In the genomic region with DNA sequence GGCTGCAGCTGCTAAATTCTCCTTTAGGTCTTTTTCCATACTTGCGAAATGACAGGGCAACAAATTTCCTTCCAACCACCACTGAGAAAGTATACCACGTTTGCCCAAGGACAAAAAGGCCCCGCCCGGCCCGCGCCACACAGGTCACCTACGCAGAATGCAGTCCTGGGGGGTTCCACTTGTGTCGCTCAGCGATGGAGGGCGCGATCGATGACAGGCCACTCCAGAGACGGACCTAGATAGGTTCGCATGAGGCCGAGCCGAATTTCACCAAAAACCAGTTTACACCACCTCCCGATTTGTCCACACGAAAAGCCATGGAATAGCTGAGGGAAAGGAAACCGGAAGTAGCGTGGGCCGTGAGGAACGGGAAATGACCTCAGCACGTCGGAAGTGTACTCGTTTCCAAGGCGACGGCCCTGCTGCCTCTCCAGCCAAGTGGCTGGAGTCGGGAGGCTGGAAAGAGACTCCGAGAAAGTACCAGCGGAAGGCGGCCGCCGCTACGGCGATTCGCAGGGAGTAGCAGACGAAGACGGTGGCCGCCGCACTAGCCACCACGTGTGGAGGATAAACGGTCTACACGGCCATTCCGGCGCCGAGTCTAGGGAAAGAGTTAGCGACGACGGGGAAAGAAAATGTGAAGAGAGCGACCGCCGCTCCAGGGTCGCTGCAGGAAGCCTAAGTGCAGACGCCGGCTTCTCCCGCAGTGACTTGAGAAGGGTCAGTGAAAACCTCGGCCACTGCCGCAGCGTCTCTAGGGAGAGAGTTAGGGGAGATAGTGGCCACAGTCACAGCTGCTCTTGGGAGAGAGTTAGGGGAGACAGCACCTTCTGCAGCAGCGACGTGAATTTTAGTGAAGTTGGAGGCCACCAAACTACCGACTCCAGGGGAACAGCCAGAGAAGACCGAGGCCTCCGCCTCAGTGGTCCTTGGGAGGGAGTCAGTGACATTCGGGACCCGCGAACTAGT, we compare ENCODE assay signal across 1 cellular context.
A peak's percentile ranks its signal among the peaks of the same experiment; 100 is the strongest.
TF ChIP-seq lines count a peak whose summit lies in the region.

Gene ANKRD42, plus strand, starts transcription at position 398 of the 969 bp plus-strand sequence. CDS start 959 bp downstream, outside the sequence.

TF ChIP-seq in WTC11, 78 proteins besides CTCF, POLR2A, EP300 and RAD21 (continued from another document):
- TF ChIP-seq, protein P1, sequence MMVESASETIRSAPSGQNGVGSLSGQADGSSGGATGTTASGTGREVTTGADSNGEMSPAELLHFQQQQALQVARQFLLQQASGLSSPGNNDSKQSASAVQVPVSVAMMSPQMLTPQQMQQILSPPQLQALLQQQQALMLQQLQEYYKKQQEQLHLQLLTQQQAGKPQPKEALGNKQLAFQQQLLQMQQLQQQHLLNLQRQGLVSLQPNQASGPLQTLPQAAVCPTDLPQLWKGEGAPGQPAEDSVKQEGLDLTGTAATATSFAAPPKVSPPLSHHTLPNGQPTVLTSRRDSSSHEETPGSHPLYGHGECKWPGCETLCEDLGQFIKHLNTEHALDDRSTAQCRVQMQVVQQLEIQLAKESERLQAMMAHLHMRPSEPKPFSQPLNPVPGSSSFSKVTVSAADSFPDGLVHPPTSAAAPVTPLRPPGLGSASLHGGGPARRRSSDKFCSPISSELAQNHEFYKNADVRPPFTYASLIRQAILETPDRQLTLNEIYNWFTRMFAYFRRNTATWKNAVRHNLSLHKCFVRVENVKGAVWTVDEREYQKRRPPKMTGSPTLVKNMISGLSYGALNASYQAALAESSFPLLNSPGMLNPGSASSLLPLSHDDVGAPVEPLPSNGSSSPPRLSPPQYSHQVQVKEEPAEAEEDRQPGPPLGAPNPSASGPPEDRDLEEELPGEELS (CRISPR knock-in tag; IDR thresholded peaks at IDR 0.05): no peak
- TF ChIP-seq SMAD3 (CRISPR knock-in tag; IDR thresholded peaks at IDR 0.05; ENCODE audit: borderline replicate concordance) (0 out of 2 replicates have a peak, but pooled peaks have one; percentile 54), ZNF416 (CRISPR knock-in tag; IDR thresholded peaks at IDR 0.05) (no peak), ZNF219 (CRISPR knock-in tag; IDR thresholded peaks at IDR 0.05; ENCODE audit: borderline replicate concordance) (no peak), ATF3 (CRISPR knock-in tag; conservative IDR thresholded peaks at IDR 0.05) (no peak), ESRRA (CRISPR knock-in tag; IDR thresholded peaks at IDR 0.05; ENCODE audit: borderline replicate concordance) (no peak), CREM (CRISPR knock-in tag; IDR thresholded peaks at IDR 0.05) (peak; percentile 93), GABPB1 (CRISPR knock-in tag; IDR thresholded peaks at IDR 0.05) (0 out of 2 replicates have a peak, but pooled peaks have one; percentile 58), NFATC4 (CRISPR knock-in tag; IDR thresholded peaks at IDR 0.05) (no peak)
